ENCODE assay signal across 8 cellular contexts in the genomic region with DNA sequence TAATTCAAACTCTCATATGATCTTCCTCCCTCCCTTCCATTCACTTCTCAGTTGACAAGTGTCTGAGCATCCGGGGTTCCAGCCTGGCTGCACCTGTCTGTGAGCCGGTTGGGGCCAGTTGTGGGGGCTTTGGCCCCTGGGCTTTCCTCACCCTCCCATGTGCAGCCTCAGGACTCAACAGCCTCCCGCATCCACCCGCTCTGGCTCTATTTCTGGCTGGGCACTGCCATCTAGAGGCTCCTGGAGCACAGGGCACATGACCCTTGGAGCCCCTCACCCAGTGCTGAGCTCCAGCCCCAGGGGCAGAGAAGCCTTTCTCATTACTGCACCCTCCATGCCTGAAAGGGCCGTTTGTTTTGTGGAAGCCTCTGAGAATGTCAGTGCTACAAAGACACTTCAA. TPM values are rescaled to one million over a fixed set of nuclear protein-coding genes. Genes with fewer than 3 reads are reported as not detected.
DNase-seq lines count a peak whose midpoint lies in the region; ATAC-seq, FAIRE-seq and TF ChIP-seq lines count a peak whose summit lies in the region.

No MANE protein-coding gene starts in this region.

- TF ChIP-seq RAD21 in K562 (CRISPR knock-in tag; conservative IDR thresholded peaks at IDR 0.05 in 1 of 2, IDR thresholded peaks at IDR 0.05 in 1 of 2) = peak in 1 of 2 experiments; percentile 63; a peak in 2 of 4 replicates

- no peak overlapping the region for H3K4me3 ChIP-seq in GM23248
- H3K4me3 ChIP-seq in NB4 (ENCODE audit: low read depth, low read length) = no peak overlapping the region
- H3K4me3 ChIP-seq in K562 = no peak overlapping the region

- H4K20me1 ChIP-seq in GM23248 (ENCODE audit: insufficient read depth) (0 out of 2 replicates have a peak, but pooled peaks cover 4% of the 10 kb centered on the region), K562 (replicated peaks; ENCODE audit: control insufficient read depth, insufficient read depth, low read length) (peaks cover 3% of the 10 kb centered on the region; the same call in 1 of the 2 replicates)

- peaks cover 23% of the 10 kb centered on the region for H3F3A ChIP-seq in GM23248 (ENCODE audit: insufficient read depth)

- CTCF ChIA-PET in K562 (lab: Yijun Ruan, JAX; ENCODE audit: low intra/inter-chr PET ratio) = interaction anchor here (0.7 to 1.2 kb wide), 4 partner anchors 230 to 568 kb away, joined by 3 to 4 read pairs (median 3); no protein-coding TSS in a partner anchor

- H3K36me3 ChIP-seq in GM23248 (ENCODE audit: low read depth) = no peaks in the 10 kb centered on the region
- no peaks in the 10 kb centered on the region for H3K36me3 ChIP-seq in K562 (ENCODE audit: control insufficient read depth, insufficient read depth, low read length)

- H3K9ac ChIP-seq in GM23248 (no peak overlapping the region), K562 (ENCODE audit: insufficient read depth in 1 of 2, low read depth in 2 of 2, low read length in 2 of 2) (0 out of 4 replicates have a peak overlapping the region, but pooled peaks of 1 of the 2 experiments have one; percentile 48)

- no peaks in the 10 kb centered on the region for H3K9me1 ChIP-seq in K562 (ENCODE audit: control insufficient read depth, insufficient read depth, low read length)

- no peak for TF ChIP-seq EP300 in K562 (IDR thresholded peaks at IDR 0.05; ENCODE audit: low read length)

- H3K4me2 ChIP-seq in GM23248 (ENCODE audit: unreplicated experiment) = no peak overlapping the region
- H3K4me2 ChIP-seq in K562 (ENCODE audit: insufficient read depth, low read length) = no peak overlapping the region

- no peaks in the 10 kb centered on the region for H3K9me2 ChIP-seq in GM23248 (ENCODE audit: insufficient read depth)

- peak; percentile 26 for DNase-seq in DMS79 treated with DMSO at 0.1 percent for 48 hours (lab: John Stamatoyannopoulos, UW)
- peak; percentile 62 for DNase-seq in GM23248
- peak; percentile 78 for DNase-seq in NB4 (ENCODE audit: low read depth)
- DNase-seq in T-helper 22 cell (ENCODE audit: low read depth) = peak; percentile 12
- DNase-seq in K562 (ENCODE audit: extremely low read depth in 1 of 4, low spot score in 3 of 4) = peak in 3 of 4 experiments; percentile 15 to 54 (median 53)
- peak; percentile 66 for DNase-seq in kidney tubule cell (ENCODE audit: low spot score)
- peak in 2 of 3 experiments; percentile 37 to 46 for DNase-seq in stimulated activated CD4-positive, alpha-beta T cell treated with anti-CD3 and anti-CD28 coated beads, TNF-alpha, amount 100 ng/mL, for 4 hours (ENCODE audit: low read depth in 3 of 3)
- DNase-seq in NCI-H187 treated with DMSO at 0.1 percent for 48 hours (lab: John Stamatoyannopoulos, UW) = no peak

- H2AFZ ChIP-seq in GM23248 (no peak overlapping the region), K562 (ENCODE audit: low read depth, low read length) (no peak overlapping the region)

- no TSS peak for BruUV-seq in K562 (replicated peaks; lab: Mats Ljungman, UMichigan)

- WGBS in GM23248 (ENCODE audit: low coverage in 1 of 2, low lambda C conversion rate in 2 of 2, missing lambda C conversion rate in 2 of 2), 2 experiments = 23 to 26% methylated on average over 5 of the region's 5 CpGs
- 20% methylated on average over 5 of the region's 5 CpGs for WGBS in K562 (ENCODE audit: insufficient coverage, low coverage, missing lambda C conversion rate)

- ATAC-seq in K562 = peak; percentile 82

- H3K9me3 ChIP-seq in GM23248 (ENCODE audit: low read depth) (no peaks in the 10 kb centered on the region), K562 (replicated peaks; ENCODE audit: control insufficient read depth, insufficient read depth, low read depth, low read length) (no peaks in the 10 kb centered on the region)

- H3K27ac ChIP-seq in GM23248 = no peak overlapping the region
- H3K27ac ChIP-seq in K562 (ENCODE audit: extremely low read depth, low read depth, low read length) = no peak overlapping the region

- POLR2A ChIA-PET in K562 (lab: Yijun Ruan, JAX) = interaction anchor here (0.5 to 1.0 kb wide), 5 partner anchors 9 to 535 kb away, joined by 3 to 4 read pairs (median 3); no protein-coding TSS in a partner anchor

- H3K27me3 ChIP-seq in GM23248 (replicated peaks; ENCODE audit: insufficient read depth) = no peaks in the 10 kb centered on the region
- no peaks in the 10 kb centered on the region for H3K27me3 ChIP-seq in K562 (ENCODE audit: control insufficient read depth in 2 of 2, insufficient read depth in 2 of 2, low read length in 2 of 2)

- in situ Hi-C loops in GM23248 (cut with MboI) (loop anchor here (25.0 kb wide), 1 partner anchor 1603 kb away; the partner anchor contains the start of gene NUBP1), K562 (cut with MboI) (no loop called here)

- FAIRE-seq in K562 (lab: Jason Lieb, UNC) = no peak

- peak; percentile 78 for TF ChIP-seq CTCF in NB4 (IDR thresholded peaks at IDR 0.05; ENCODE audit: low read depth, low read length)
- peak; percentile 61 to 78 (median 71) for TF ChIP-seq CTCF in K562 (IDR thresholded peaks at IDR 0.05 in 2 of 3, conservative IDR thresholded peaks at IDR 0.05 in 1 of 3; ENCODE audit: insufficient read depth in 2 of 3, low read depth in 1 of 3, low read length in 3 of 3)

- TF ChIP-seq POLR2A in NB4 (IDR thresholded peaks at IDR 0.05; ENCODE audit: extremely low read depth, insufficient read length) (no peak), K562 (conservative IDR thresholded peaks at IDR 0.05) (no peak)

- peaks cover 25% of the 10 kb centered on the region for H3K79me2 ChIP-seq in GM23248 (ENCODE audit: insufficient read depth)
- no peaks in the 10 kb centered on the region for H3K79me2 ChIP-seq in K562 (ENCODE audit: control insufficient read depth, insufficient read depth, low read length)

- intact Hi-C loops in K562 (cut with micrococcal nuclease) = loop anchor here (10.0 kb wide), 2 partner anchors 260 to 570 kb away; no protein-coding TSS in a partner anchor

- no peaks in the 10 kb centered on the region for H3K4me1 ChIP-seq in GM23248 (ENCODE audit: insufficient read depth)
- H3K4me1 ChIP-seq in K562 (replicated peaks in 1 of 2; ENCODE audit: control insufficient read depth in 2 of 2, insufficient read depth in 2 of 2, low read length in 2 of 2) = peaks cover 3 to 8% of the 10 kb centered on the region in 2 experiments; a peak in 3 of 5 replicates

TF ChIP-seq in K562, 482 proteins besides CTCF, POLR2A, EP300 and RAD21 (continues in another document):
- TF ChIP-seq USF1 (CRISPR knock-in tag; IDR thresholded peaks at IDR 0.05) = peak; percentile 37; the same call in 1 of the 2 replicates
- TF ChIP-seq ELF4 (CRISPR knock-in tag; IDR thresholded peaks at IDR 0.05) = no peak
- peak; percentile 55; the same call in 1 of the 2 replicates for TF ChIP-seq STAG1 (CRISPR knock-in tag; IDR thresholded peaks at IDR 0.05; ENCODE audit: borderline replicate concordance)
- TF ChIP-seq BRD9 (IDR thresholded peaks at IDR 0.05; ENCODE audit: low read depth, partially characterized antibody) = no peak
- TF ChIP-seq RBBP5 (IDR thresholded peaks at IDR 0.05; ENCODE audit: borderline replicate concordance, insufficient read depth, low read length, poor library complexity, severe bottlenecking) = no peak
- TF ChIP-seq TBP (optimal IDR thresholded peaks at IDR 0.05; ENCODE audit: low read depth, low read length) = no peak
- TF ChIP-seq, protein P1, sequence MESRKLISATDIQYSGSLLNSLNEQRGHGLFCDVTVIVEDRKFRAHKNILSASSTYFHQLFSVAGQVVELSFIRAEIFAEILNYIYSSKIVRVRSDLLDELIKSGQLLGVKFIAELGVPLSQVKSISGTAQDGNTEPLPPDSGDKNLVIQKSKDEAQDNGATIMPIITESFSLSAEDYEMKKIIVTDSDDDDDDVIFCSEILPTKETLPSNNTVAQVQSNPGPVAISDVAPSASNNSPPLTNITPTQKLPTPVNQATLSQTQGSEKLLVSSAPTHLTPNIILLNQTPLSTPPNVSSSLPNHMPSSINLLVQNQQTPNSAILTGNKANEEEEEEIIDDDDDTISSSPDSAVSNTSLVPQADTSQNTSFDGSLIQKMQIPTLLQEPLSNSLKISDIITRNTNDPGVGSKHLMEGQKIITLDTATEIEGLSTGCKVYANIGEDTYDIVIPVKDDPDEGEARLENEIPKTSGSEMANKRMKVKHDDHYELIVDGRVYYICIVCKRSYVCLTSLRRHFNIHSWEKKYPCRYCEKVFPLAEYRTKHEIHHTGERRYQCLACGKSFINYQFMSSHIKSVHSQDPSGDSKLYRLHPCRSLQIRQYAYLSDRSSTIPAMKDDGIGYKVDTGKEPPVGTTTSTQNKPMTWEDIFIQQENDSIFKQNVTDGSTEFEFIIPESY (CRISPR knock-in tag; IDR thresholded peaks at IDR 0.05) = 0 out of 2 replicates have a peak, but pooled peaks have one; percentile 14
- peak; percentile 93 for TF ChIP-seq ZBTB7A (IDR thresholded peaks at IDR 0.05; ENCODE audit: borderline replicate concordance, control insufficient read depth, low read depth, low read length)

RNA-seq across cellular contexts. Expression of gene HAPSTR1, which starts 43.3 kb away (rescaled TPM):
- total RNA-seq in GM23248 (2014; rRNA removed; shearing (Covaris generic)) = 79.2 and 85.5 TPM in 2 replicates
- polyA plus RNA-seq in GM23248 (2016; fragmentation: Nextera tagmentation; extraction: Ambion mirVana) = 11.7 and 12.0 TPM in 2 replicates
- total RNA-seq in K562 (2011; cell fraction: chromatin; rRNA removed; ENCODE audit: low replicate concordance) = 41.9 and 121 TPM in 2 replicates
- total RNA-seq in K562 (2011; cell fraction: nucleolus; rRNA removed) = 24.8 and 28.7 TPM in 2 replicates
- total RNA-seq in K562 (2011; cell fraction: nucleoplasm; rRNA removed) = 80.9 and 151 TPM in 2 replicates
- total RNA-seq in K562 (2014; rRNA removed) = 40.9 and 43.4 TPM in 2 replicates
- 56.1 and 69.9 TPM in 2 replicates for total RNA-seq in K562 (2014; rRNA removed; fragmentation: Illumina TruSeq; extraction: Trizol)
- total RNA-seq in K562 (2015; rRNA removed; fragmentation: Illumina TruSeq; extraction: Trizol) = 38.3 and 40.2 TPM in 2 replicates
- total RNA-seq in K562 (2021) = 53.8 and 67.9 TPM in 2 replicates
- 28.2 and 36.5 TPM in 2 replicates for polyA plus RNA-seq in K562 (2011; rRNA removed)
- polyA plus RNA-seq in K562 (2011; cell fraction: cytosol; rRNA removed) = 9.7 and 16.7 TPM in 2 replicates
- polyA plus RNA-seq in K562 (2011; cell fraction: nucleus; rRNA removed) = 23.1 and 24.2 TPM in 2 replicates
- 17.2 and 18.7 TPM in 2 replicates for polyA plus RNA-seq in K562 (2012)
- 27.7 and 30.7 TPM in 2 replicates for polyA plus RNA-seq in K562 (2014; fragmentation: Illumina TruSeq; extraction: Trizol)
- 10 to 100 TPM; 10.8 to 17.4 TPM for polyA plus RNA-seq in K562 (2014; fragmentation: Nextera tagmentation; extraction: Ambion mirVana)
- polyA plus RNA-seq in K562 (2014; rRNA removed) = 25.3 and 30.4 TPM in 2 replicates
- polyA minus RNA-seq in K562 (2011; rRNA and poly(A)+ RNA removed) = 73.0 and 82.3 TPM in 2 replicates
- 24.2 and 35.8 TPM in 2 replicates for polyA minus RNA-seq in K562 (2011; cell fraction: cytosol; rRNA and poly(A)+ RNA removed)
- polyA minus RNA-seq in K562 (2011; cell fraction: nucleus; rRNA and poly(A)+ RNA removed) = 17.8 and 27.5 TPM in 2 replicates
